Comparison of ENCODE assay signal across 9 cellular contexts in genomic region chr2:181459646-181460045, GRCh38. TPM values are rescaled to one million over a fixed set of nuclear protein-coding genes. Genes with fewer than 3 reads are reported as not detected.
DNase-seq lines count a peak whose midpoint lies in the region; ATAC-seq and TF ChIP-seq lines count a peak whose summit lies in the region.
"Had no signal": no experiment of that assay in that cellular context is flagged by ENCODE, and none has a peak within 500 bp of the region (broad histone marks: within the 10 kb centered on the region; RNA-seq: fewer than 3 reads in every experiment).

No MANE protein-coding gene starts in this region.

- TF ChIP-seq CTCF in suprapubic skin (IDR thresholded peaks at IDR 0.05) = no peak

- H3K4me3 ChIP-seq in MG63 (peak overlapping the region; percentile 72), skeletal muscle satellite cell (ENCODE audit: low read length) (peak overlapping the region; percentile 91), suprapubic skin (no peak overlapping the region)
- H3K4me3 ChIP-seq: uterus had no signal

- TF ChIP-seq EP300 in suprapubic skin (IDR thresholded peaks at IDR 0.05) = no peak

- no peak overlapping the region for H3K27ac ChIP-seq in suprapubic skin

- peaks cover 54% of the 10 kb centered on the region for H3K36me3 Mint-ChIP-seq in central memory CD8-positive, alpha-beta T cell (ENCODE audit: insufficient read depth)

- peak overlapping the region; percentile 87 for H3K27ac Mint-ChIP-seq in central memory CD8-positive, alpha-beta T cell (ENCODE audit: low read depth)
- H3K27ac Mint-ChIP-seq: endodermal cell had no signal

- no peaks in the 10 kb centered on the region for H3K27me3 Mint-ChIP-seq in central memory CD8-positive, alpha-beta T cell

- peak overlapping the region; percentile 10 for H3K9ac ChIP-seq in skeletal muscle satellite cell (ENCODE audit: low read depth, low read length)

- H3K9me3 ChIP-seq in MG63 = no peaks in the 10 kb centered on the region
- H3K9me3 ChIP-seq in skeletal muscle satellite cell (replicated peaks; ENCODE audit: low read length) = no peaks in the 10 kb centered on the region
- no peaks in the 10 kb centered on the region for H3K9me3 ChIP-seq in suprapubic skin
- H3K9me3 ChIP-seq: uterus had no signal

- no peak for ATAC-seq in central memory CD8-positive, alpha-beta T cell (replicated peaks; ENCODE audit: extremely low read depth, poor library complexity, severe bottlenecking)

- H3K4me1 ChIP-seq in skeletal muscle satellite cell (ENCODE audit: control insufficient read depth, insufficient read depth, low read length) = peaks cover 29% of the 10 kb centered on the region
- H3K4me1 ChIP-seq in suprapubic skin = peaks cover 29% of the 10 kb centered on the region
- H3K4me1 ChIP-seq: uterus had no signal

- H3K36me3 ChIP-seq in MG63 = peaks cover 2% of the 10 kb centered on the region; the same call in 1 of the 2 replicates
- no peaks in the 10 kb centered on the region for H3K36me3 ChIP-seq in skeletal muscle satellite cell (ENCODE audit: insufficient read depth, low read length)
- H3K36me3 ChIP-seq in suprapubic skin = no peaks in the 10 kb centered on the region
- H3K36me3 ChIP-seq: uterus had no signal

- TF ChIP-seq POLR2A in suprapubic skin (IDR thresholded peaks at IDR 0.05) = no peak

- H3K9me3 Mint-ChIP-seq in central memory CD8-positive, alpha-beta T cell = no peaks in the 10 kb centered on the region
- H3K9me3 Mint-ChIP-seq: endodermal cell had no signal

- DNase-seq in GM04503 (ENCODE audit: low read depth) (peak; percentile 78), MG63 (peak; percentile 65), suprapubic skin (ENCODE audit: low spot score in 2 of 2) (no peak), kidney tubule cell (ENCODE audit: low spot score) (no peak), cerebellar cortex (ENCODE audit: low spot score) (no peak)
- DNase-seq in central memory CD8-positive, alpha-beta T cell (ENCODE audit: low spot score in 2 of 2) = no peak
- DNase-seq: endodermal cell, uterus had no signal

- WGBS in suprapubic skin = 4% methylated on average over 1 of the region's 1 CpG

- H3K4me1 Mint-ChIP-seq in central memory CD8-positive, alpha-beta T cell = peaks cover 73% of the 10 kb centered on the region

- peak overlapping the region; percentile 98 for H3K4me2 ChIP-seq in skeletal muscle satellite cell (ENCODE audit: low read length)

- H3K27me3 ChIP-seq in MG63 (no peaks in the 10 kb centered on the region), skeletal muscle satellite cell (ENCODE audit: control insufficient read depth, insufficient read depth, low read length) (no peaks in the 10 kb centered on the region), suprapubic skin (peaks cover 5% of the 10 kb centered on the region)

- peak overlapping the region; percentile 91 for H3K4me3 Mint-ChIP-seq in central memory CD8-positive, alpha-beta T cell
- H3K4me3 Mint-ChIP-seq: endodermal cell had no signal

RNA-seq across cellular contexts. Expression of gene ITGA4, which starts 2.5 kb away (rescaled TPM):
- 18.9 and 19.3 TPM in 2 replicates for total RNA-seq in MG63 (2014; rRNA removed; shearing (Covaris generic); ENCODE audit: low replicate concordance)
- total RNA-seq in skeletal muscle satellite cell (2012; rRNA removed) = 44.6 and 60.6 TPM in 2 replicates
- total RNA-seq in suprapubic skin = 10 to 100 TPM in 1 of 4 donors, 1 to 10 TPM in 1, under 1 TPM in 2; 0.68 to 14.1 (median 0.95) TPM

Comparison
In these comparisons a context has a peak if more than half of its experiments do, and no peak if none do; other contexts are left out.
1. DNase-seq: peak in GM04503 (single experiment) and MG63 (single experiment); none in central memory CD8-positive, alpha-beta T cell (0 of 2), suprapubic skin (0 of 2), kidney tubule cell (single experiment) and cerebellar cortex (single experiment).